ENCODE assay signal across 8 cellular contexts in the genomic region with DNA sequence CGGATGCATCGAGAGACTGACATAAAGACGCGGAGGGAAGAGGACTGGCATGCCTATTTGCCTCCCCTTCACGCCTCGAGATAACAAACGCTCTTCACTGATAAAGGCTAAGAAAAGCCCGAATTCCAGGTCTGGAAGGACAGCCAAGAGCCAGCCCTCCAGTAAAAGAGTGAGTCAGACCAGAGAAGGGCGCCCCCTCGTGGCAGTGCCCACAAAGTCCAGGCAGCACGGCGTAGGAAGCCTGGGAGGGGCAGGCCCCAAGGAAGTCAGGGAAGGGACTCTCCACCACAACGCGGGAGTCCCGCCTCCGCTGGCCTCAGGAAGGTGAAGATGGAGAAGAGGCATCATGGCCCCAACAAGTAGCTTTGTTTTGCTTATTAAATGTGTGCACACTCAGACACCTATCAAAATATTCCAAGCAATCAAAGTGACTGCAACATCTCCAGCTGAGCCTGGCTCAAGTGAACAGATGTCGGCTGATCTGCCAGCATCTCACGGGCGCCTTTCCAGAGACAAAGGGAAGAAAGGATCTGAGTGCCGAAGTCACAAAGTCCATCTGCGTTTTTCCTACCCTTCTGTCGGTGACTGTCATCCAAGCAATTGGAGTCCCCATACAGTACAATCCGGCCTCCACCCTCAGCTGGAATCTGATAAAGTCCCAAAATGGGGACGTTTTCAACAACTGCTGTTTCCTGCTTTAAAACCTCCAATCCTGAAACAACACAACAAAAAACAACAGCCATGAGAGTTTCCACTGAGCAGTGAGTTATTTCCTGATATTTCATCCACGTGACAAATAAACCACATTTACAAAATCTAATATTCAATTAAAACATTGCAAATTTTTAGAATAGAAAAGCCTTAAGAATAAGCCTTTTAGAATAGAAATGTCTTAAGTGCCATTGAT. TPM values are rescaled to one million over a fixed set of nuclear protein-coding genes. Genes with fewer than 3 reads are reported as not detected.
DNase-seq lines count a peak whose midpoint lies in the region; ATAC-seq, FAIRE-seq and TF ChIP-seq lines count a peak whose summit lies in the region.

No MANE protein-coding gene starts in this region.

- peak; percentile 93 for TF ChIP-seq CTCF in endothelial cell of umbilical vein (IDR thresholded peaks at IDR 0.05; ENCODE audit: extremely low read depth in 1 of 2, insufficient read depth in 1 of 2, low read depth in 1 of 2, low read length in 2 of 2)

- no peak overlapping the region for H3K4me2 ChIP-seq in GM23248 (ENCODE audit: unreplicated experiment)
- H3K4me2 ChIP-seq in endothelial cell of umbilical vein (ENCODE audit: insufficient read depth, low read length) = no peak overlapping the region

- DNase-seq in AG20443 (ENCODE audit: low spot score) (peak; percentile 94), GM23248 (peak; percentile 81), NT2/D1 (ENCODE audit: low read depth, low spot score) (peak; percentile 75), endothelial cell of umbilical vein (ENCODE audit: low read depth, low spot score) (peak; percentile 73), midbrain (lab: John Stamatoyannopoulos, UW) (peak; percentile 68)
- DNase-seq in activated CD8-positive, alpha-beta memory T cell treated with anti-CD3 and anti-CD28 coated beads, Interleukin-2, amount 50 U/mL, for 4 hours = peak; percentile 59
- DNase-seq in stimulated activated CD8-positive, alpha-beta memory T cell treated with anti-CD3 and anti-CD28 coated beads, Interleukin-4, amount 100 ng/mL, for 24 hours (ENCODE audit: low read depth) = peak; percentile 47

- H3K4me1 ChIP-seq in GM23248 (ENCODE audit: insufficient read depth) (no peaks in the 10 kb centered on the region), NT2/D1 (ENCODE audit: insufficient read depth, insufficient read length) (no peaks in the 10 kb centered on the region), endothelial cell of umbilical vein (ENCODE audit: control insufficient read depth, extremely low read depth, insufficient read depth, low read length) (peaks cover 7% of the 10 kb centered on the region)

- no peak overlapping the region for H2AFZ ChIP-seq in GM23248
- no peak overlapping the region for H2AFZ ChIP-seq in endothelial cell of umbilical vein (ENCODE audit: low read depth, low read length)

- POLR2A ChIA-PET in endothelial cell of umbilical vein (lab: Charles Lee) = interaction anchor here (0.5 kb wide), 1 partner anchor 23 kb away, joined by 3 read pairs; no protein-coding TSS in a partner anchor

- H3K79me2 ChIP-seq in GM23248 (ENCODE audit: insufficient read depth) (no peaks in the 10 kb centered on the region), endothelial cell of umbilical vein (ENCODE audit: control insufficient read depth, insufficient read depth, low read length) (no peaks in the 10 kb centered on the region)

- H3K36me3 ChIP-seq in GM23248 (ENCODE audit: low read depth) (peaks cover 48% of the 10 kb centered on the region), NT2/D1 (ENCODE audit: insufficient read depth, insufficient read length, low read length) (peaks cover 92% of the 10 kb centered on the region), endothelial cell of umbilical vein (ENCODE audit: control insufficient read depth in 2 of 2, extremely low read depth in 1 of 2, insufficient read depth in 2 of 2, low read length in 2 of 2) (peaks cover 3 to 33% of the 10 kb centered on the region in 2 experiments)

- H3K27ac ChIP-seq in GM23248 = no peak overlapping the region
- peak overlapping the region; percentile 1 for H3K27ac ChIP-seq in endothelial cell of umbilical vein (ENCODE audit: insufficient read depth, low read depth, low read length)

- no peaks in the 10 kb centered on the region for H3K9me1 ChIP-seq in endothelial cell of umbilical vein (replicated peaks; ENCODE audit: control insufficient read depth, extremely low read depth, insufficient read depth, low read length)

- dilution Hi-C loops in endothelial cell of umbilical vein (cut with MboI; ENCODE audit: extremely low pct_ligation_motif_present, low sequenced_read_pairs) = no loop called here

- H4K20me1 ChIP-seq in GM23248 (ENCODE audit: insufficient read depth) (no peaks in the 10 kb centered on the region), endothelial cell of umbilical vein (replicated peaks; ENCODE audit: control insufficient read depth, extremely low read depth, insufficient read depth, low read length) (no peaks in the 10 kb centered on the region)

- H3K27me3 ChIP-seq in GM23248 (replicated peaks; ENCODE audit: insufficient read depth) (no peaks in the 10 kb centered on the region), NT2/D1 (ENCODE audit: insufficient read depth, insufficient read length) (no peaks in the 10 kb centered on the region), endothelial cell of umbilical vein (ENCODE audit: control insufficient read depth in 2 of 2, insufficient read depth in 2 of 2, low read length in 2 of 2) (no peaks in the 10 kb centered on the region)

- ATAC-seq in HG02970 (IDR thresholded peaks at IDR 0.05; ENCODE audit: low FRiP score, unreplicated experiment) = no peak

- FAIRE-seq in endothelial cell of umbilical vein (lab: Jason Lieb, UNC) = peak; percentile 69

- H3K9me3 ChIP-seq in GM23248 (ENCODE audit: low read depth) (no peaks in the 10 kb centered on the region), NT2/D1 (ENCODE audit: insufficient read depth, low read length) (no peaks in the 10 kb centered on the region), endothelial cell of umbilical vein (replicated peaks; ENCODE audit: control insufficient read depth, insufficient read depth, low read length) (no peaks in the 10 kb centered on the region)

- CTCF ChIA-PET in endothelial cell of umbilical vein (lab: Charles Lee) = interaction anchor here (0.8 to 2.5 kb wide), 9 partner anchors 9 to 109 kb away, joined by 3 to 38 read pairs (median 3); a partner anchor contains a TSS

- intact Hi-C loops in endothelial cell of umbilical vein (cut with micrococcal nuclease) = loop anchor here (1.0 to 10.0 kb wide), 7 partner anchors 8 to 422 kb away; no protein-coding TSS in a partner anchor

- H3K9ac ChIP-seq in GM23248 (no peak overlapping the region), NT2/D1 (ENCODE audit: insufficient read length, low read depth) (peak overlapping the region; percentile 4), endothelial cell of umbilical vein (replicated peaks; ENCODE audit: extremely low read depth, insufficient read depth, low read length) (no peak overlapping the region)

- no TSS peak for BruUV-seq in endothelial cell of umbilical vein (replicated peaks; lab: Mats Ljungman, UMichigan)

- H3K4me3 ChIP-seq in GM23248 = no peak overlapping the region
- H3K4me3 ChIP-seq in NT2/D1 (ENCODE audit: insufficient read length, low read depth) = no peak overlapping the region
- H3K4me3 ChIP-seq in endothelial cell of umbilical vein (replicated peaks in 1 of 3; ENCODE audit: insufficient read depth in 1 of 3, low read depth in 1 of 3, low read length in 3 of 3) = no peak overlapping the region

- 0 out of 2 replicates have a peak, but pooled peaks cover 9% of the 10 kb centered on the region for H3F3A ChIP-seq in GM23248 (ENCODE audit: insufficient read depth)

- in situ Hi-C loops in GM23248 (cut with MboI) = no loop called here

- 36 to 37% methylated on average over 25 of the region's 25 CpGs for WGBS in GM23248 (ENCODE audit: low coverage in 1 of 2, low lambda C conversion rate in 2 of 2, missing lambda C conversion rate in 2 of 2), 2 experiments

- no peaks in the 10 kb centered on the region for H3K9me2 ChIP-seq in GM23248 (ENCODE audit: insufficient read depth)

- no peak for TF ChIP-seq POLR2A in endothelial cell of umbilical vein (IDR thresholded peaks at IDR 0.05; ENCODE audit: low read depth, low read length)

TF ChIP-seq in endothelial cell of umbilical vein, 7 proteins besides CTCF, POLR2A, EP300 and RAD21:
- TF ChIP-seq JUN (IDR thresholded peaks at IDR 0.05; ENCODE audit: borderline replicate concordance, insufficient read depth, insufficient read length, low read depth) = peak; percentile 9
- TF ChIP-seq, protein P1, sequence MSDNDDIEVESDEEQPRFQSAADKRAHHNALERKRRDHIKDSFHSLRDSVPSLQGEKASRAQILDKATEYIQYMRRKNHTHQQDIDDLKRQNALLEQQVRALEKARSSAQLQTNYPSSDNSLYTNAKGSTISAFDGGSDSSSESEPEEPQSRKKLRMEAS (IDR thresholded peaks at IDR 0.05; ENCODE audit: insufficient read depth, insufficient read length) = no peak
- TF ChIP-seq FOS (IDR thresholded peaks at IDR 0.05; ENCODE audit: borderline replicate concordance, insufficient read depth, low read length) = peak; percentile 46
- no peak for TF ChIP-seq EZH2 (IDR thresholded peaks at IDR 0.05; ENCODE audit: borderline replicate concordance, low read depth, low read length, severe bottlenecking)

RNA-seq across cellular contexts. Expression of a gene that starts 20.4 kb away (rescaled TPM):
- total RNA-seq in GM23248 (2014; rRNA removed; shearing (Covaris generic)) = not detected in 2 replicates
- polyA plus RNA-seq in GM23248 (2016; fragmentation: Nextera tagmentation; extraction: Ambion mirVana) (not detected in 2 replicates), endothelial cell of umbilical vein (not detected in 2 replicates)
- not detected in 2 replicates for total RNA-seq in endothelial cell of umbilical vein
- not detected in 2 replicates for polyA plus RNA-seq in endothelial cell of umbilical vein (2011; cell fraction: cytosol; rRNA removed)
- not detected in 2 replicates for polyA plus RNA-seq in endothelial cell of umbilical vein (2011; cell fraction: nucleus; rRNA removed)
- polyA plus RNA-seq in endothelial cell of umbilical vein (2012) = not detected in 2 replicates
- polyA minus RNA-seq in endothelial cell of umbilical vein = not detected in 2 replicates
- not detected for polyA minus RNA-seq in endothelial cell of umbilical vein (2011; cell fraction: cytosol; rRNA and poly(A)+ RNA removed)
- polyA minus RNA-seq in endothelial cell of umbilical vein (2011; cell fraction: nucleus; rRNA and poly(A)+ RNA removed) = not detected in 2 replicates

RNA-seq across cellular contexts. Expression of a gene that starts 53.8 kb away (rescaled TPM):
- 95.7 and 103 TPM in 2 replicates for total RNA-seq in GM23248 (2014; rRNA removed; shearing (Covaris generic))
- polyA plus RNA-seq in GM23248 (2016; fragmentation: Nextera tagmentation; extraction: Ambion mirVana) (84.0 and 88.1 TPM in 2 replicates), endothelial cell of umbilical vein (63.9 and 82.3 TPM in 2 replicates)
- 93.0 and 99.6 TPM in 2 replicates for total RNA-seq in endothelial cell of umbilical vein
- polyA plus RNA-seq in endothelial cell of umbilical vein (2011; cell fraction: cytosol; rRNA removed) = 67.6 and 75.3 TPM in 2 replicates
- 140 TPM in 2 replicates for polyA plus RNA-seq in endothelial cell of umbilical vein (2011; cell fraction: nucleus; rRNA removed)
- polyA plus RNA-seq in endothelial cell of umbilical vein (2012) = 91.4 and 97.4 TPM in 2 replicates
- 133 and 171 TPM in 2 replicates for polyA minus RNA-seq in endothelial cell of umbilical vein
- 63.8 TPM for polyA minus RNA-seq in endothelial cell of umbilical vein (2011; cell fraction: cytosol; rRNA and poly(A)+ RNA removed)
- 137 and 175 TPM in 2 replicates for polyA minus RNA-seq in endothelial cell of umbilical vein (2011; cell fraction: nucleus; rRNA and poly(A)+ RNA removed)
